Comparison of ENCODE assay signal across 1 cellular context in the genomic region with DNA sequence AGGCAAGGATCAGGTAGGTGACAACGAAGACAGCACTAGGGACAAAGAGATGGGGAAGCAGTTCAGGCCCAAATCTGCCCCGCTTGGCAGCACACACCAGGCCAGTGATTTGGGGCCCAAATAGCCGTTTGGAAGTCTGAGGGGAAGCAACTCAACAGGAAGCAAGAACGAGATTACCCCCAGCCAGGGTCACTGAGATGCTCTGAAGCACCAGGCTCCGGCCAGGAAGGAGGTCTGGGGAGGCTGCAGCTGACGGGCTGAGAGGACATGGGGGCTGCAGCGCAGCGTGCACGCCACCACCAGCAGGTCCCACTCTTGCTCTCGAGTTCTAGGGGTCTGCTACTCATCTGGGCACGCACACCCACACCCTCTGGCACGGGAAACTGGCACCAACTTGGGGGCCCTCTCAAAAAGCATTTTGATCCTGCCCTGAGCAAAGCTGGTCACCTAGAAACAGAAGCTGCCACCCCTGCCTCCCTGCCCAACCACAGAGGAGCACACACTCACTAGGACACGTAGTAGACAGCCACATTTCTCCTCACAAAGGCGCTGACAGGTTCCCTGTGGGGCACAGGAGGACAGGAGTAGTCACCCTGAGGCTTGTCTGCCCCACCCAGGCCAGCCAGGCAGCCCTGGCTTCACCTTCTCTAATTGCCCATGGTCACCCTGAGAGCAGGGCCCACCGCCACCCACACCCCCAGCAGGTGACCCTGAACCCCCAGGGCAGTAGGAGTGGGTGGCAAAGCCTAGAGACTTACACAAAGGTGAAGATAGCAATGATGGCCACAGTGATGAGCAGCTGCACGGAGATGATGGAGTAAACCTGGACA.
TF ChIP-seq lines count a peak whose summit lies in the region.

No MANE protein-coding gene starts in this region.

TF ChIP-seq in GM23338, 12 proteins besides CTCF, POLR2A, EP300 and RAD21:
- TF ChIP-seq, protein P1, sequence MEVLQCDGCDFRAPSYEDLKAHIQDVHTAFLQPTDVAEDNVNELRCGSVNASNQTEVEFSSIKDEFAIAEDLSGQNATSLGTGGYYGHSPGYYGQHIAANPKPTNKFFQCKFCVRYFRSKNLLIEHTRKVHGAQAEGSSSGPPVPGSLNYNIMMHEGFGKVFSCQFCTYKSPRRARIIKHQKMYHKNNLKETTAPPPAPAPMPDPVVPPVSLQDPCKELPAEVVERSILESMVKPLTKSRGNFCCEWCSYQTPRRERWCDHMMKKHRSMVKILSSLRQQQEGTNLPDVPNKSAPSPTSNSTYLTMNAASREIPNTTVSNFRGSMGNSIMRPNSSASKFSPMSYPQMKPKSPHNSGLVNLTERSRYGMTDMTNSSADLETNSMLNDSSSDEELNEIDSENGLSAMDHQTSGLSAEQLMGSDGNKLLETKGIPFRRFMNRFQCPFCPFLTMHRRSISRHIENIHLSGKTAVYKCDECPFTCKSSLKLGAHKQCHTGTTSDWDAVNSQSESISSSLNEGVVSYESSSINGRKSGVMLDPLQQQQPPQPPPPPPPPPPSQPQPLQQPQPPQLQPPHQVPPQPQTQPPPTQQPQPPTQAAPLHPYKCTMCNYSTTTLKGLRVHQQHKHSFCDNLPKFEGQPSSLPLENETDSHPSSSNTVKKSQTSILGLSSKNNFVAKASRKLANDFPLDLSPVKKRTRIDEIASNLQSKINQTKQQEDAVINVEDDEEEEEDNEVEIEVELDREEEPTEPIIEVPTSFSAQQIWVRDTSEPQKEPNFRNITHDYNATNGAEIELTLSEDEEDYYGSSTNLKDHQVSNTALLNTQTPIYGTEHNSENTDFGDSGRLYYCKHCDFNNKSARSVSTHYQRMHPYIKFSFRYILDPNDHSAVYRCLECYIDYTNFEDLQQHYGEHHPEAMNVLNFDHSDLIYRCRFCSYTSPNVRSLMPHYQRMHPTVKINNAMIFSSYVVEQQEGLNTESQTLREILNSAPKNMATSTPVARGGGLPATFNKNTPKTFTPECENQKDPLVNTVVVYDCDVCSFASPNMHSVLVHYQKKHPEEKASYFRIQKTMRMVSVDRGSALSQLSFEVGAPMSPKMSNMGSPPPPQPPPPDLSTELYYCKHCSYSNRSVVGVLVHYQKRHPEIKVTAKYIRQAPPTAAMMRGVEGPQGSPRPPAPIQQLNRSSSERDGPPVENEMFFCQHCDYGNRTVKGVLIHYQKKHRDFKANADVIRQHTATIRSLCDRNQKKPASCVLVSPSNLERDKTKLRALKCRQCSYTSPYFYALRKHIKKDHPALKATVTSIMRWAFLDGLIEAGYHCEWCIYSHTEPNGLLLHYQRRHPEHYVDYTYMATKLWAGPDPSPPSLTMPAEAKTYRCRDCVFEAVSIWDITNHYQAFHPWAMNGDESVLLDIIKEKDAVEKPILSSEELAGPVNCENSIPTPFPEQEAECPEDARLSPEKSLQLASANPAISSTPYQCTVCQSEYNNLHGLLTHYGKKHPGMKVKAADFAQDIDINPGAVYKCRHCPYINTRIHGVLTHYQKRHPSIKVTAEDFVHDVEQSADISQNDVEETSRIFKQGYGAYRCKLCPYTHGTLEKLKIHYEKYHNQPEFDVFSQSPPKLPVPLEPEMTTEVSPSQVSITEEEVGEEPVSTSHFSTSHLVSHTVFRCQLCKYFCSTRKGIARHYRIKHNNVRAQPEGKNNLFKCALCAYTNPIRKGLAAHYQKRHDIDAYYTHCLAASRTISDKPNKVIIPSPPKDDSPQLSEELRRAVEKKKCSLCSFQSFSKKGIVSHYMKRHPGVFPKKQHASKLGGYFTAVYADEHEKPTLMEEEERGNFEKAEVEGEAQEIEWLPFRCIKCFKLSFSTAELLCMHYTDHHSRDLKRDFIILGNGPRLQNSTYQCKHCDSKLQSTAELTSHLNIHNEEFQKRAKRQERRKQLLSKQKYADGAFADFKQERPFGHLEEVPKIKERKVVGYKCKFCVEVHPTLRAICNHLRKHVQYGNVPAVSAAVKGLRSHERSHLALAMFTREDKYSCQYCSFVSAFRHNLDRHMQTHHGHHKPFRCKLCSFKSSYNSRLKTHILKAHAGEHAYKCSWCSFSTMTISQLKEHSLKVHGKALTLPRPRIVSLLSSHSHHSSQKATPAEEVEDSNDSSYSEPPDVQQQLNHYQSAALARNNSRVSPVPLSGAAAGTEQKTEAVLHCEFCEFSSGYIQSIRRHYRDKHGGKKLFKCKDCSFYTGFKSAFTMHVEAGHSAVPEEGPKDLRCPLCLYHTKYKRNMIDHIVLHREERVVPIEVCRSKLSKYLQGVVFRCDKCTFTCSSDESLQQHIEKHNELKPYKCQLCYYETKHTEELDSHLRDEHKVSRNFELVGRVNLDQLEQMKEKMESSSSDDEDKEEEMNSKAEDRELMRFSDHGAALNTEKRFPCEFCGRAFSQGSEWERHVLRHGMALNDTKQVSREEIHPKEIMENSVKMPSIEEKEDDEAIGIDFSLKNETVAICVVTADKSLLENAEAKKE (CRISPR knock-in tag; IDR thresholded peaks at IDR 0.05), result no peak
- no peak for TF ChIP-seq REST (IDR thresholded peaks at IDR 0.05; ENCODE audit: unreplicated experiment)
- no peak for TF ChIP-seq CREB1 (CRISPR knock-in tag; IDR thresholded peaks at IDR 0.05; ENCODE audit: low read depth)
- no peak for TF ChIP-seq ZNF331 (CRISPR knock-in tag; IDR thresholded peaks at IDR 0.05; ENCODE audit: low read depth)
- TF ChIP-seq JUNB (IDR thresholded peaks at IDR 0.05; ENCODE audit: unreplicated experiment), result no peak
- no peak for TF ChIP-seq EZH2phosphoT487 (IDR thresholded peaks at IDR 0.05; ENCODE audit: unreplicated experiment)
- no peak for TF ChIP-seq NANOG (IDR thresholded peaks at IDR 0.05; ENCODE audit: borderline replicate concordance)
